Comparison of ENCODE assay signal across 1 cellular context in genomic region chr7:95430864-95431263, GRCh38.
A peak's percentile ranks its signal among the peaks of the same experiment; 100 is the strongest.
TF ChIP-seq lines count a peak whose summit lies in the region.

No MANE protein-coding gene starts in this region.

TF ChIP-seq in HepG2, 621 proteins besides CTCF, POLR2A, EP300 and RAD21 (continued from another document and continues in another):
- TF ChIP-seq, protein P1, sequence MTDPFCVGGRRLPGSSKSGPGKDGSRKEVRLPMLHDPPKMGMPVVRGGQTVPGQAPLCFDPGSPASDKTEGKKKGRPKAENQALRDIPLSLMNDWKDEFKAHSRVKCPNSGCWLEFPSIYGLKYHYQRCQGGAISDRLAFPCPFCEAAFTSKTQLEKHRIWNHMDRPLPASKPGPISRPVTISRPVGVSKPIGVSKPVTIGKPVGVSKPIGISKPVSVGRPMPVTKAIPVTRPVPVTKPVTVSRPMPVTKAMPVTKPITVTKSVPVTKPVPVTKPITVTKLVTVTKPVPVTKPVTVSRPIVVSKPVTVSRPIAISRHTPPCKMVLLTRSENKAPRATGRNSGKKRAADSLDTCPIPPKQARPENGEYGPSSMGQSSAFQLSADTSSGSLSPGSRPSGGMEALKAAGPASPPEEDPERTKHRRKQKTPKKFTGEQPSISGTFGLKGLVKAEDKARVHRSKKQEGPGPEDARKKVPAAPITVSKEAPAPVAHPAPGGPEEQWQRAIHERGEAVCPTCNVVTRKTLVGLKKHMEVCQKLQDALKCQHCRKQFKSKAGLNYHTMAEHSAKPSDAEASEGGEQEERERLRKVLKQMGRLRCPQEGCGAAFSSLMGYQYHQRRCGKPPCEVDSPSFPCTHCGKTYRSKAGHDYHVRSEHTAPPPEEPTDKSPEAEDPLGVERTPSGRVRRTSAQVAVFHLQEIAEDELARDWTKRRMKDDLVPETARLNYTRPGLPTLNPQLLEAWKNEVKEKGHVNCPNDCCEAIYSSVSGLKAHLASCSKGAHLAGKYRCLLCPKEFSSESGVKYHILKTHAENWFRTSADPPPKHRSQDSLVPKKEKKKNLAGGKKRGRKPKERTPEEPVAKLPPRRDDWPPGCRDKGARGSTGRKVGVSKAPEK (CRISPR knock-in tag; IDR thresholded peaks at IDR 0.05; ENCODE audit: borderline replicate concordance): no peak
- TF ChIP-seq ZNF232 (CRISPR knock-in tag; IDR thresholded peaks at IDR 0.05; ENCODE audit: borderline replicate concordance) (no peak), NR1H2 (CRISPR knock-in tag; IDR thresholded peaks at IDR 0.05; ENCODE audit: borderline replicate concordance, low read depth) (no peak), ZNF580 (CRISPR knock-in tag; IDR thresholded peaks at IDR 0.05; ENCODE audit: borderline replicate concordance, low read depth) (peak; percentile 45; the same call in 1 of the 2 replicates), SATB2 (CRISPR knock-in tag; IDR thresholded peaks at IDR 0.05) (no peak), NR2F6 (IDR thresholded peaks at IDR 0.05) (no peak), NR2F6 (CRISPR knock-in tag; IDR thresholded peaks at IDR 0.05) (peak; percentile 57), ZFP82 (CRISPR knock-in tag; IDR thresholded peaks at IDR 0.05; ENCODE audit: borderline replicate concordance) (no peak), KDM1A (CRISPR knock-in tag; IDR thresholded peaks at IDR 0.05) (0 out of 2 replicates have a peak, but pooled peaks have one; percentile 32), ZNF629 (CRISPR knock-in tag; conservative IDR thresholded peaks at IDR 0.05) (no peak), NFE2L2 (IDR thresholded peaks at IDR 0.05; ENCODE audit: low read length) (no peak), ZSCAN20 (CRISPR knock-in tag; IDR thresholded peaks at IDR 0.05; ENCODE audit: borderline replicate concordance) (no peak), ZNF652 (CRISPR knock-in tag; IDR thresholded peaks at IDR 0.05; ENCODE audit: borderline replicate concordance, low read depth) (no peak), ZNF841 (CRISPR knock-in tag; IDR thresholded peaks at IDR 0.05; ENCODE audit: borderline replicate concordance) (no peak), PAXIP1 (CRISPR knock-in tag; conservative IDR thresholded peaks at IDR 0.05) (peak; percentile 76), ZBTB26 (CRISPR knock-in tag; IDR thresholded peaks at IDR 0.05; ENCODE audit: borderline replicate concordance) (no peak), NFE2 (CRISPR knock-in tag; IDR thresholded peaks at IDR 0.05) (no peak), ZNF121 (CRISPR knock-in tag; IDR thresholded peaks at IDR 0.05) (no peak), HDAC6 (IDR thresholded peaks at IDR 0.05; ENCODE audit: low read depth, low read length) (no peak), FOXP4 (CRISPR knock-in tag; IDR thresholded peaks at IDR 0.05) (peak; percentile 78), KDM3A (CRISPR knock-in tag; IDR thresholded peaks at IDR 0.05; ENCODE audit: low read depth) (no peak), PAX8 (CRISPR knock-in tag; IDR thresholded peaks at IDR 0.05; ENCODE audit: borderline replicate concordance) (no peak), HDAC2 (CRISPR knock-in tag; IDR thresholded peaks at IDR 0.05) (peak; percentile 71), HNRNPH1 (optimal IDR thresholded peaks at IDR 0.05; ENCODE audit: low read depth, low read length) (no peak), ZSCAN25 (CRISPR knock-in tag; IDR thresholded peaks at IDR 0.05) (peak; percentile 75), ZNF343 (CRISPR knock-in tag; IDR thresholded peaks at IDR 0.05) (no peak), FOSL1 (CRISPR knock-in tag; IDR thresholded peaks at IDR 0.05; ENCODE audit: borderline replicate concordance) (peak; percentile 53; the same call in 1 of the 2 replicates), TBX3 (IDR thresholded peaks at IDR 0.05; ENCODE audit: borderline replicate concordance) (peak; percentile 41; the same call in 1 of the 2 replicates), SAP130 (CRISPR knock-in tag; IDR thresholded peaks at IDR 0.05; ENCODE audit: low read depth) (peak; percentile 77), ZFP90 (CRISPR knock-in tag; IDR thresholded peaks at IDR 0.05; ENCODE audit: borderline replicate concordance) (no peak), ZNF615 (CRISPR knock-in tag; IDR thresholded peaks at IDR 0.05; ENCODE audit: borderline replicate concordance) (no peak), ARNT (IDR thresholded peaks at IDR 0.05) (no peak), FOXA1 (IDR thresholded peaks at IDR 0.05) (no peak), FOXA1 (CRISPR knock-in tag; IDR thresholded peaks at IDR 0.05) (peak; percentile 71), TCF7L2 (IDR thresholded peaks at IDR 0.05; ENCODE audit: low read depth, low read length) (no peak), ZBTB20 (CRISPR knock-in tag; IDR thresholded peaks at IDR 0.05; ENCODE audit: borderline replicate concordance, low read depth) (no peak)
- TF ChIP-seq, protein P2, sequence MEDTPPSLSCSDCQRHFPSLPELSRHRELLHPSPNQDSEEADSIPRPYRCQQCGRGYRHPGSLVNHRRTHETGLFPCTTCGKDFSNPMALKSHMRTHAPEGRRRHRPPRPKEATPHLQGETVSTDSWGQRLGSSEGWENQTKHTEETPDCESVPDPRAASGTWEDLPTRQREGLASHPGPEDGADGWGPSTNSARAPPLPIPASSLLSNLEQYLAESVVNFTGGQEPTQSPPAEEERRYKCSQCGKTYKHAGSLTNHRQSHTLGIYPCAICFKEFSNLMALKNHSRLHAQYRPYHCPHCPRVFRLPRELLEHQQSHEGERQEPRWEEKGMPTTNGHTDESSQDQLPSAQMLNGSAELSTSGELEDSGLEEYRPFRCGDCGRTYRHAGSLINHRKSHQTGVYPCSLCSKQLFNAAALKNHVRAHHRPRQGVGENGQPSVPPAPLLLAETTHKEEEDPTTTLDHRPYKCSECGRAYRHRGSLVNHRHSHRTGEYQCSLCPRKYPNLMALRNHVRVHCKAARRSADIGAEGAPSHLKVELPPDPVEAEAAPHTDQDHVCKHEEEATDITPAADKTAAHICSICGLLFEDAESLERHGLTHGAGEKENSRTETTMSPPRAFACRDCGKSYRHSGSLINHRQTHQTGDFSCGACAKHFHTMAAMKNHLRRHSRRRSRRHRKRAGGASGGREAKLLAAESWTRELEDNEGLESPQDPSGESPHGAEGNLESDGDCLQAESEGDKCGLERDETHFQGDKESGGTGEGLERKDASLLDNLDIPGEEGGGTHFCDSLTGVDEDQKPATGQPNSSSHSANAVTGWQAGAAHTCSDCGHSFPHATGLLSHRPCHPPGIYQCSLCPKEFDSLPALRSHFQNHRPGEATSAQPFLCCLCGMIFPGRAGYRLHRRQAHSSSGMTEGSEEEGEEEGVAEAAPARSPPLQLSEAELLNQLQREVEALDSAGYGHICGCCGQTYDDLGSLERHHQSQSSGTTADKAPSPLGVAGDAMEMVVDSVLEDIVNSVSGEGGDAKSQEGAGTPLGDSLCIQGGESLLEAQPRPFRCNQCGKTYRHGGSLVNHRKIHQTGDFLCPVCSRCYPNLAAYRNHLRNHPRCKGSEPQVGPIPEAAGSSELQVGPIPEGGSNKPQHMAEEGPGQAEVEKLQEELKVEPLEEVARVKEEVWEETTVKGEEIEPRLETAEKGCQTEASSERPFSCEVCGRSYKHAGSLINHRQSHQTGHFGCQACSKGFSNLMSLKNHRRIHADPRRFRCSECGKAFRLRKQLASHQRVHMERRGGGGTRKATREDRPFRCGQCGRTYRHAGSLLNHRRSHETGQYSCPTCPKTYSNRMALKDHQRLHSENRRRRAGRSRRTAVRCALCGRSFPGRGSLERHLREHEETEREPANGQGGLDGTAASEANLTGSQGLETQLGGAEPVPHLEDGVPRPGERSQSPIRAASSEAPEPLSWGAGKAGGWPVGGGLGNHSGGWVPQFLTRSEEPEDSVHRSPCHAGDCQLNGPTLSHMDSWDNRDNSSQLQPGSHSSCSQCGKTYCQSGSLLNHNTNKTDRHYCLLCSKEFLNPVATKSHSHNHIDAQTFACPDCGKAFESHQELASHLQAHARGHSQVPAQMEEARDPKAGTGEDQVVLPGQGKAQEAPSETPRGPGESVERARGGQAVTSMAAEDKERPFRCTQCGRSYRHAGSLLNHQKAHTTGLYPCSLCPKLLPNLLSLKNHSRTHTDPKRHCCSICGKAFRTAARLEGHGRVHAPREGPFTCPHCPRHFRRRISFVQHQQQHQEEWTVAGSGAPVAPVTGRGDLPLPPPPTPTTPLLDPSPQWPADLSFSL (CRISPR knock-in tag; IDR thresholded peaks at IDR 0.05): no peak
- TF ChIP-seq, protein P3, sequence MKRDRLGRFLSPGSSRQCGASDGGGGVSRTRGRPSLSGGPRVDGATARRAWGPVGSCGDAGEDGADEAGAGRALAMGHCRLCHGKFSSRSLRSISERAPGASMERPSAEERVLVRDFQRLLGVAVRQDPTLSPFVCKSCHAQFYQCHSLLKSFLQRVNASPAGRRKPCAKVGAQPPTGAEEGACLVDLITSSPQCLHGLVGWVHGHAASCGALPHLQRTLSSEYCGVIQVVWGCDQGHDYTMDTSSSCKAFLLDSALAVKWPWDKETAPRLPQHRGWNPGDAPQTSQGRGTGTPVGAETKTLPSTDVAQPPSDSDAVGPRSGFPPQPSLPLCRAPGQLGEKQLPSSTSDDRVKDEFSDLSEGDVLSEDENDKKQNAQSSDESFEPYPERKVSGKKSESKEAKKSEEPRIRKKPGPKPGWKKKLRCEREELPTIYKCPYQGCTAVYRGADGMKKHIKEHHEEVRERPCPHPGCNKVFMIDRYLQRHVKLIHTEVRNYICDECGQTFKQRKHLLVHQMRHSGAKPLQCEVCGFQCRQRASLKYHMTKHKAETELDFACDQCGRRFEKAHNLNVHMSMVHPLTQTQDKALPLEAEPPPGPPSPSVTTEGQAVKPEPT (CRISPR knock-in tag; IDR thresholded peaks at IDR 0.05; ENCODE audit: low read depth): no peak
